In genomic region chr18:57296336-57296735, GRCh38 we compare ENCODE assay signal across 5 cellular contexts. TPM values are rescaled to one million over a fixed set of nuclear protein-coding genes. Genes with fewer than 3 reads are reported as not detected.
"Had no signal": no experiment of that assay in that cellular context is flagged by ENCODE, and none has a peak within 500 bp of the region (broad histone marks: within the 10 kb centered on the region; RNA-seq: fewer than 3 reads in every experiment).

No MANE protein-coding gene starts in this region.

- H3K4me3 ChIP-seq: GM23338 had no signal

- DNase-seq: H9, HCEC 1CT, IMR-90 had no signal

RNA-seq across cellular contexts. Expression of gene ST8SIA3, which starts 56.0 kb away (rescaled TPM):
- total RNA-seq: HT-29, IMR-90 had no signal
- polyA plus RNA-seq: IMR-90 had no signal
